Comparison of ENCODE assay signal across 9 cellular contexts in genomic region chr11:60265373-60266214, GRCh38. TPM values are rescaled to one million over a fixed set of nuclear protein-coding genes. Genes with fewer than 3 reads are reported as not detected.
A peak's percentile ranks its signal among the peaks of the same experiment; 100 is the strongest.
DNase-seq lines count a peak whose midpoint lies in the region; ATAC-seq and TF ChIP-seq lines count a peak whose summit lies in the region.
"Had no signal": no experiment of that assay in that cellular context is flagged by ENCODE, and none has a peak within 500 bp of the region (broad histone marks: within the 10 kb centered on the region; RNA-seq: fewer than 3 reads in every experiment).

No MANE protein-coding gene starts in this region.

- peak; percentile 31 for DNase-seq in A172 (ENCODE audit: low spot score)
- DNase-seq in DMS153 treated with DMSO at 0.1 percent for 48 hours (lab: John Stamatoyannopoulos, UW; ENCODE audit: unreplicated experiment): peak; percentile 21
- DNase-seq in Jurkat, Clone E6-1 (ENCODE audit: low read depth, low spot score): peak; percentile 22
- peak; percentile 17 to 54 for DNase-seq in foreskin keratinocyte
- DNase-seq in retina: peak; percentile 31
- DNase-seq in 8988T: no peak

- no peaks in the 10 kb centered on the region for H4K20me1 ChIP-seq in SU-DHL-6 (ENCODE audit: low read depth, low read length)

- H3K9ac ChIP-seq in SU-DHL-6 (ENCODE audit: low read length): no peak overlapping the region

- H3K36me3 ChIP-seq in SU-DHL-6 (ENCODE audit: low read length): no peaks in the 10 kb centered on the region

- H3F3A ChIP-seq in SU-DHL-6 (ENCODE audit: insufficient read depth): no peaks in the 10 kb centered on the region

- ATAC-seq in foreskin keratinocyte (peak; percentile 65), GM21723 (IDR thresholded peaks at IDR 0.05; ENCODE audit: unreplicated experiment) (no peak)

- H3K4me3 ChIP-seq in Jurkat, Clone E6-1 (ENCODE audit: low read length): no peak overlapping the region
- H3K4me3 ChIP-seq in SU-DHL-6 (ENCODE audit: insufficient read depth, low read length, poor library complexity, severe bottlenecking): no peak overlapping the region

- H2AFZ ChIP-seq in SU-DHL-6 (ENCODE audit: low read depth, low read length, severe bottlenecking): no peak overlapping the region

- TF ChIP-seq CTCF in SU-DHL-6 (IDR thresholded peaks at IDR 0.05; ENCODE audit: insufficient read depth, low read length, poor library complexity, severe bottlenecking): peak; percentile 50
- peak; percentile 72 for TF ChIP-seq CTCF in foreskin keratinocyte (conservative IDR thresholded peaks at IDR 0.05)

- H3K27ac ChIP-seq in SU-DHL-6 (ENCODE audit: low read depth, low read length) (no peak overlapping the region), foreskin keratinocyte (no peak overlapping the region)

- H3K9me3 ChIP-seq in SU-DHL-6 (ENCODE audit: insufficient read depth, low read length): no peaks in the 10 kb centered on the region

- H3K79me2 ChIP-seq in SU-DHL-6 (ENCODE audit: insufficient read depth, low read length): no peaks in the 10 kb centered on the region

- no peaks in the 10 kb centered on the region for H3K27me3 ChIP-seq in SU-DHL-6 (ENCODE audit: low read length)
- no peaks in the 10 kb centered on the region for H3K27me3 ChIP-seq in foreskin keratinocyte

- no peaks in the 10 kb centered on the region for H3K9me2 ChIP-seq in SU-DHL-6 (replicated peaks; ENCODE audit: insufficient read depth, low read length)

- H3K4me2 ChIP-seq in SU-DHL-6 (ENCODE audit: low read depth, low read length, poor library complexity, severe bottlenecking): no peak overlapping the region

- H3K4me1 ChIP-seq in foreskin keratinocyte: no peaks in the 10 kb centered on the region

RNA-seq across cellular contexts. Expression of gene MS4A4A, which starts 14.9 kb away (rescaled TPM):
- not detected in 2 replicates for total RNA-seq in A172 (2014; rRNA removed; shearing (Covaris generic))
- not detected for polyA plus RNA-seq in Jurkat, Clone E6-1 (2012; ENCODE audit: insufficient read depth, insufficient read length)
- total RNA-seq in foreskin keratinocyte: not detected in 2 replicates
- polyA plus RNA-seq in foreskin keratinocyte: not detected in 2 replicates

RNA-seq across cellular contexts. Expression of gene MS4A4E, which starts 22.7 kb away (rescaled TPM):
- total RNA-seq in A172 (2014; rRNA removed; shearing (Covaris generic)): not detected in 2 replicates
- polyA plus RNA-seq in Jurkat, Clone E6-1 (2012; ENCODE audit: insufficient read depth, insufficient read length): not detected
- not detected in 2 replicates for total RNA-seq in foreskin keratinocyte
- not detected in 2 replicates for polyA plus RNA-seq in foreskin keratinocyte
- total RNA-seq: temporal lobe had no signal
